ENCODE assay signal across 8 cellular contexts in genomic region chr2:54724560-54725342, GRCh38. TPM values are rescaled to one million over a fixed set of nuclear protein-coding genes. Genes with fewer than 3 reads are reported as not detected.
A peak's percentile ranks its signal among the peaks of the same experiment; 100 is the strongest.
DNase-seq lines count a peak whose midpoint lies in the region; ATAC-seq, FAIRE-seq and TF ChIP-seq lines count a peak whose summit lies in the region.

No MANE protein-coding gene starts in this region.

- H4K5ac ChIP-seq in mesendoderm (ENCODE audit: low read length) = no peak overlapping the region

- H3K4me2 ChIP-seq in mesendoderm (ENCODE audit: low read length) = peak overlapping the region; percentile 47

- H3K27ac ChIP-seq in dorsolateral prefrontal cortex (peak overlapping the region in 50 of 59 donors; percentile 12 to 90 (median 77)), mesendoderm (ENCODE audit: low read depth, low read length) (no peak overlapping the region)

- H3K79me1 ChIP-seq in mesendoderm (ENCODE audit: low read length) = no peaks in the 10 kb centered on the region

- peak overlapping the region; percentile 91 for H3K4me3 Mint-ChIP-seq in T-helper 1 cell treated with Interleukin-12 subunit alpha and Interleukin-12 subunit beta and Interleukin-4 antibody, amounts not matched to agents 30 μg/mL and 1 μg/mL, for 36 hours
- H3K4me3 Mint-ChIP-seq in type B pancreatic cell = peak overlapping the region; percentile 96

- no peak overlapping the region for H2BK5ac ChIP-seq in mesendoderm (ENCODE audit: low read length)

- H3K18ac ChIP-seq in mesendoderm (ENCODE audit: low read length) = no peak overlapping the region

- H3K27me3 ChIP-seq in BE2C (no peaks in the 10 kb centered on the region), dorsolateral prefrontal cortex (no peaks in the 10 kb centered on the region), mesendoderm (ENCODE audit: insufficient read depth, low read length, poor library complexity) (peaks cover 22% of the 10 kb centered on the region)

- peaks cover 17% of the 10 kb centered on the region for H3K4me1 Mint-ChIP-seq in T-helper 1 cell treated with Interleukin-12 subunit alpha and Interleukin-12 subunit beta and Interleukin-4 antibody, amounts not matched to agents 30 μg/mL and 1 μg/mL, for 36 hours (ENCODE audit: low read depth)
- H3K4me1 Mint-ChIP-seq in type B pancreatic cell (ENCODE audit: unreplicated experiment) = peaks cover 9% of the 10 kb centered on the region

- H3K56ac ChIP-seq in mesendoderm (ENCODE audit: low read length) = peak overlapping the region; percentile 32

- TF ChIP-seq CTCF in BE2C (IDR thresholded peaks at IDR 0.05; ENCODE audit: low read depth, low read length) (no peak), dorsolateral prefrontal cortex (IDR thresholded peaks at IDR 0.05 in 54 of 56, conservative IDR thresholded peaks at IDR 0.05 in 2 of 56; ENCODE audit: low read depth in 1 of 56, partially characterized antibody in 56 of 56) (peak in 1 of 56 donors; percentile 15), type B pancreatic cell (conservative IDR thresholded peaks at IDR 0.05) (no peak)

- no peak overlapping the region for H2AK5ac ChIP-seq in mesendoderm (ENCODE audit: low read length)

- FAIRE-seq in H54 (lab: Jason Lieb, UNC) = no peak

- H3K36me3 Mint-ChIP-seq in T-helper 1 cell treated with Interleukin-12 subunit alpha and Interleukin-12 subunit beta and Interleukin-4 antibody, amounts not matched to agents 30 μg/mL and 1 μg/mL, for 36 hours (ENCODE audit: low read depth) = no peaks in the 10 kb centered on the region
- no peaks in the 10 kb centered on the region for H3K36me3 Mint-ChIP-seq in type B pancreatic cell

- H2BK120ac ChIP-seq in mesendoderm (ENCODE audit: low read depth, low read length) = no peak overlapping the region

- no peak overlapping the region for H4K8ac ChIP-seq in mesendoderm (ENCODE audit: low read depth, low read length)

- DNase-seq in BE2C (peak; percentile 40), H54 (ENCODE audit: insufficient read length, low spot score) (peak; percentile 20), dorsolateral prefrontal cortex (peak in 8 of 10 donors; percentile 23 to 63 (median 44)), mesendoderm (peak; percentile 32), type B pancreatic cell (ENCODE audit: extremely low spot score, unreplicated experiment) (peak; percentile 69)

- no peak overlapping the region for H3K9ac ChIP-seq in mesendoderm (ENCODE audit: low read length)

- H3K9me3 ChIP-seq in BE2C = no peaks in the 10 kb centered on the region

- WGBS in mesendoderm (ENCODE audit: extremely low coverage, insufficient coverage, low lambda C conversion rate) = no CpG with 5 or more reads among the region's 87 CpGs

- H3K4me1 ChIP-seq in BE2C (peaks cover 4% of the 10 kb centered on the region), mesendoderm (ENCODE audit: control insufficient read depth, low read depth, low read length) (peaks cover 5% of the 10 kb centered on the region)

- no peaks in the 10 kb centered on the region for H3K79me2 ChIP-seq in mesendoderm (ENCODE audit: control insufficient read depth, insufficient read depth, low read length)

- peak overlapping the region; percentile 76 for H3K4me3 ChIP-seq in BE2C (ENCODE audit: low read depth, low read length)
- peak overlapping the region; percentile 65 to 97 (median 90) for H3K4me3 ChIP-seq in dorsolateral prefrontal cortex
- peak overlapping the region; percentile 11 for H3K4me3 ChIP-seq in mesendoderm (ENCODE audit: low read length)

- H3K36me3 ChIP-seq in BE2C (no peaks in the 10 kb centered on the region; the same call in 1 of the 2 replicates), mesendoderm (ENCODE audit: control insufficient read depth, insufficient read depth, low read length) (no peaks in the 10 kb centered on the region)

- H2BK15ac ChIP-seq in mesendoderm (replicated peaks; ENCODE audit: low read depth) = no peak overlapping the region

- H3K4ac ChIP-seq in mesendoderm (ENCODE audit: low read depth, low read length) = no peak overlapping the region

- H3K23ac ChIP-seq in mesendoderm (ENCODE audit: low read length) = no peak overlapping the region

- no peak for TF ChIP-seq POLR2A in H54 (IDR thresholded peaks at IDR 0.05; ENCODE audit: low read depth, low read length)

- H3K9me3 Mint-ChIP-seq in T-helper 1 cell treated with Interleukin-12 subunit alpha and Interleukin-12 subunit beta and Interleukin-4 antibody, amounts not matched to agents 30 μg/mL and 1 μg/mL, for 36 hours = no peaks in the 10 kb centered on the region
- H3K9me3 Mint-ChIP-seq in type B pancreatic cell = no peaks in the 10 kb centered on the region

- peaks cover 71% of the 10 kb centered on the region for H3K27me3 Mint-ChIP-seq in T-helper 1 cell treated with Interleukin-12 subunit alpha and Interleukin-12 subunit beta and Interleukin-4 antibody, amounts not matched to agents 30 μg/mL and 1 μg/mL, for 36 hours (ENCODE audit: low read depth)
- H3K27me3 Mint-ChIP-seq in type B pancreatic cell = peaks cover 78% of the 10 kb centered on the region

- ATAC-seq in GM18909 (IDR thresholded peaks at IDR 0.05; ENCODE audit: poor library complexity, unreplicated experiment) = no peak
- ATAC-seq in GM19351 (IDR thresholded peaks at IDR 0.05; ENCODE audit: unreplicated experiment) = no peak

- no peak overlapping the region for H3K27ac Mint-ChIP-seq in T-helper 1 cell treated with Interleukin-12 subunit alpha and Interleukin-12 subunit beta and Interleukin-4 antibody, amounts not matched to agents 30 μg/mL and 1 μg/mL, for 36 hours
- H3K27ac Mint-ChIP-seq in type B pancreatic cell = peak overlapping the region; percentile 73

- intact Hi-C loops in dorsolateral prefrontal cortex (cut with DNase I) = loop anchor here (5.0 to 10.0 kb wide), 8 partner anchors 57 to 790 kb away; partner anchors contain the start of genes CFAP36 (in 1 of the 2), CLHC1 (in 1 of the 2) and RPS27A (in 1 of the 2)

RNA-seq across cellular contexts. Expression of gene EML6, which starts 1.3 kb away (rescaled TPM):
- polyA plus RNA-seq in BE2C (2012; ENCODE audit: insufficient read depth, insufficient read length, low read depth) = 56.5 TPM
- total RNA-seq in dorsolateral prefrontal cortex (10 to 100 TPM; 19.0 to 50.3 (median 33.2) TPM), type B pancreatic cell (ENCODE audit: low replicate concordance) (6.0 and 8.1 TPM in 2 replicates)
- polyA plus RNA-seq in mesendoderm (2013, experiment 1 of 2) = 0.34 TPM
- 0.32 TPM for polyA plus RNA-seq in mesendoderm (2013, experiment 2 of 2)

Comparison
In these comparisons a context has a peak if more than half of its experiments do, and no peak if none do; other contexts are left out.
1. H3K4me3 ChIP-seq: peak in every context shown above with its lines; median percentile 90 in dorsolateral prefrontal cortex; 76 in BE2C; 11 in mesendoderm.